In genomic region chr10:47388879-47389278, GRCh38 we compare ENCODE assay signal across 35 cellular contexts. TPM values are rescaled to one million over a fixed set of nuclear protein-coding genes. Genes with fewer than 3 reads are reported as not detected.
"Had no signal": no experiment of that assay in that cellular context is flagged by ENCODE, and none has a peak within 500 bp of the region (broad histone marks: within the 10 kb centered on the region; RNA-seq: fewer than 3 reads in every experiment).

No MANE protein-coding gene starts in this region.

- H3K27me3 ChIP-seq: brain microvascular endothelial cell, Peyer's patch had no signal

- H3K36me3 ChIP-seq: brain microvascular endothelial cell, cardiac muscle cell, MG63, Peyer's patch, WERI-Rb-1 had no signal

- ATAC-seq: activated naive CD8-positive, alpha-beta T cell treated with anti-CD3 and anti-CD28 coated beads, Interleukin-2, amount 50 U/mL, for 24 hours had no signal

- DNase-seq: activated CD4-positive, alpha-beta T cell treated with anti-CD3 and anti-CD28 coated beads for 1 hour; activated CD4-positive, alpha-beta T cell treated with anti-CD3 and anti-CD28 coated beads for 48 hours; activated CD4-positive, CD25-positive, alpha-beta regulatory T cell; activated CD8-positive, alpha-beta memory T cell treated with anti-CD3 and anti-CD28 coated beads for 24 hours; activated naive CD4-positive, alpha-beta T cell treated with anti-CD3 and anti-CD28 coated beads, Interleukin-2, amount 10 ng/mL, durations not matched to agents 7 days and 5 days; activated naive CD8-positive, alpha-beta T cell treated with anti-CD3 and anti-CD28 coated beads, Interleukin-2, amount 50 U/mL, for 24 hours; activated T-cell treated with anti-CD3 and anti-CD28 coated beads, Interleukin-2, amount 50 U/mL, for 24 hours; aorta; brain microvascular endothelial cell; Kasumi-1; MG63; NCI-H1048; NCI-H1105 treated with DMSO at 0.1 percent for 48 hours; NCI-H1436; NCI-H1694; NCI-H1930; NCI-H2081 treated with DMSO at 0.1 percent for 48 hours; NCI-H226; NCI-H524 treated with DMSO at 0.1 percent for 48 hours; Peyer's patch; RPMI8226; SHP77 treated with DMSO at 0.1 percent for 48 hours; SW 1271; T-helper 1 cell; T-helper 2 cell; T-helper 9 cell; WERI-Rb-1 had no signal

- H3K9me3 Mint-ChIP-seq: central memory CD8-positive, alpha-beta T cell had no signal

- H3K27ac ChIP-seq: brain microvascular endothelial cell, cardiac muscle cell, Peyer's patch, WERI-Rb-1 had no signal

- H3K4me3 ChIP-seq: cardiac muscle cell, MG63, Peyer's patch had no signal

- H3K4me3 Mint-ChIP-seq: activated CD4-positive, alpha-beta memory T cell treated with anti-CD3 and anti-CD28 coated beads, Interleukin-2, amount 10 ng/mL, durations not matched to agents 7 days and 5 days; activated naive CD4-positive, alpha-beta T cell treated with anti-CD3 and anti-CD28 coated beads, Interleukin-2, amount 10 ng/mL, durations not matched to agents 7 days and 5 days; activated naive CD8-positive, alpha-beta T cell; activated naive CD8-positive, alpha-beta T cell treated with anti-CD3 and anti-CD28 coated beads, Interleukin-2, amount 50 U/mL, for 24 hours; activated T-cell treated with anti-CD3 and anti-CD28 coated beads, Interleukin-2, amount 50 U/mL, for 24 hours; central memory CD8-positive, alpha-beta T cell had no signal

- H3K27ac Mint-ChIP-seq: activated CD4-positive, alpha-beta memory T cell treated with anti-CD3 and anti-CD28 coated beads, Interleukin-2, amount 10 ng/mL, durations not matched to agents 7 days and 5 days; activated naive CD4-positive, alpha-beta T cell treated with anti-CD3 and anti-CD28 coated beads, Interleukin-2, amount 10 ng/mL, durations not matched to agents 7 days and 5 days; activated naive CD8-positive, alpha-beta T cell; activated naive CD8-positive, alpha-beta T cell treated with anti-CD3 and anti-CD28 coated beads, Interleukin-2, amount 50 U/mL, for 24 hours; activated T-cell treated with anti-CD3 and anti-CD28 coated beads, Interleukin-2, amount 50 U/mL, for 24 hours; activated T-helper 2 cell treated with anti-CD3 and anti-CD28 coated beads, Interferon-gamma antibody, Interleukin-2, Interleukin-4, amounts not matched to agents 10 μg/mL and 5 μg/mL and 100 μg/mL, durations not matched to agents 14 hours and 24 hours and 36 hours had no signal

- H3K9me3 ChIP-seq: MG63, Peyer's patch had no signal

- H3K36me3 Mint-ChIP-seq: activated naive CD8-positive, alpha-beta T cell had no signal

RNA-seq across cellular contexts. Expression of gene ZNF488, which starts 4.8 kb away (rescaled TPM):
- total RNA-seq: NCI-H460, SK-MEL-5 had no signal

RNA-seq across cellular contexts. Expression of gene RBP3, which starts 40.7 kb away (rescaled TPM):
- total RNA-seq: activated CD4-positive, alpha-beta memory T cell treated with anti-CD3 and anti-CD28 coated beads, Interleukin-2, amount 10 ng/mL, durations not matched to agents 7 days and 5 days; activated T-helper 2 cell treated with anti-CD3 and anti-CD28 coated beads, Interferon-gamma antibody, Interleukin-2, Interleukin-4, amounts not matched to agents 10 μg/mL and 5 μg/mL and 100 μg/mL, durations not matched to agents 14 hours and 24 hours and 36 hours; aorta; cardiac muscle cell; chondrocyte; NCI-H460; Peyer's patch; SK-MEL-5 had no signal
- polyA plus RNA-seq: aorta, cardiac muscle cell had no signal
